8 cellular contexts compared by ENCODE assay signal in the genomic region with DNA sequence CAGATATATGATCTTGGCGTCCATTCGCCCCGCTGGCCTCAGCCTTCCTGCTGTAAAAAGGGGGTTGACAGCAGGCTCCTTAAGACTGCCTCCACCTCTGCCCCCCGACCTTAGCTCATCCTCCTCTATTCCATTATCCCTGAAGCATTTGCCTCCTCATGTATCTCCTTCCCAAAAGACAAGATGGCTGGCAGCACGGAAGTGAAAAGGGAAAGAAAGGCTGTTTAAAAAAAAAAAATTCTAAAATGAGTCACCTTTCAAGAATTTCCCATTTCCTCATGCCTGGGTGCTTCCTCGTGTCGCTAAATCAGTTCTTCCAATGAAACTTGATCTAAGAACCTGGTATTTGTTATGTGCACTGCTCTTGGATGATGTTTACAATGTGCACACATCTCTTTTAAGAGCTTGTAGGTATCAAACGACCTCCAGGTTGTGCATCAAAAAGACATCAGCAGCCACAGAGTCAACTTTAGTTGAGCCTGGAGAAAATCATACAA. TPM values are rescaled to one million over a fixed set of nuclear protein-coding genes. Genes with fewer than 3 reads are reported as not detected.
DNase-seq lines count a peak whose midpoint lies in the region; ATAC-seq, FAIRE-seq and TF ChIP-seq lines count a peak whose summit lies in the region.

No MANE protein-coding gene starts in this region.

- peaks cover 38% of the 10 kb centered on the region for H3K4me1 Mint-ChIP-seq in CD14-positive monocyte

- no peaks in the 10 kb centered on the region for H3K27me3 ChIP-seq in esophagus muscularis mucosa

- peaks cover 8 to 38% (median 28%) of the 10 kb centered on the region in 4 donors for H3K4me1 ChIP-seq in esophagus muscularis mucosa

- H3K9me3 Mint-ChIP-seq in CD14-positive monocyte, result peaks cover 0 to 13% (median 10%) of the 10 kb centered on the region in 7 donors

- peak; percentile 48 for FAIRE-seq in H54 (lab: Jason Lieb, UNC)

- peak overlapping the region; percentile 81 to 93 for H3K4me3 Mint-ChIP-seq in CD14-positive monocyte

- peak overlapping the region; percentile 92 to 97 (median 95) for H3K27ac ChIP-seq in esophagus muscularis mucosa (replicated peaks in 1 of 4)

- peaks cover 0 to 3% (median under 1%) of the 10 kb centered on the region in 4 donors for H3K9me3 ChIP-seq in esophagus muscularis mucosa

- DNase-seq in CD14-positive monocyte (ENCODE audit: low spot score), result peak; percentile 46
- DNase-seq in H54 (ENCODE audit: insufficient read length, low spot score), result peak; percentile 78
- no peak for DNase-seq in esophagus muscularis mucosa (ENCODE audit: extremely low spot score)
- DNase-seq in non-pigmented ciliary epithelial cell (ENCODE audit: low read depth), result peak; percentile 51
- no peak for DNase-seq in UCSD-AML1 (lab: John Stamatoyannopoulos, UW; ENCODE audit: unreplicated experiment)
- DNase-seq in effector CD8-positive, alpha-beta T cell (lab: John Stamatoyannopoulos, UW), result no peak

- intact Hi-C loops in CD14-positive monocyte (cut with micrococcal nuclease), result loop anchor here in 1 of 2 donors (5.0 kb wide), 1 partner anchor 39 kb away; a partner anchor contains a TSS
- intact Hi-C loops in esophagus muscularis mucosa (cut with DNase I), result loop anchor here (5.0 kb wide), 1 partner anchor 39 kb away; a partner anchor contains a TSS

- no peak for TF ChIP-seq EP300 in esophagus muscularis mucosa (IDR thresholded peaks at IDR 0.05)

- TF ChIP-seq CTCF in CD14-positive monocyte (IDR thresholded peaks at IDR 0.05) (no peak), esophagus muscularis mucosa (IDR thresholded peaks at IDR 0.05) (no peak)

- WGBS in esophagus muscularis mucosa, result 48% methylated on average over 8 of the region's 8 CpGs

- H3K36me3 ChIP-seq in esophagus muscularis mucosa, result no peaks in the 10 kb centered on the region

- peak overlapping the region; percentile 65 to 93 (median 90) for H3K27ac Mint-ChIP-seq in CD14-positive monocyte

- peak overlapping the region; percentile 79 to 99 (median 97) for H3K4me3 ChIP-seq in esophagus muscularis mucosa

- peaks cover 4 to 8% of the 10 kb centered on the region in 2 donors for H3K36me3 Mint-ChIP-seq in CD14-positive monocyte

- peaks cover 5 to 12% (median 8%) of the 10 kb centered on the region in 3 donors for H3K27me3 Mint-ChIP-seq in CD14-positive monocyte (ENCODE audit: low read depth in 3 of 3)

- ATAC-seq in SK-N-SH treated with all-trans-retinoic acid at 6 μM for 48 hours (peak; percentile 78), GM18870 (IDR thresholded peaks at IDR 0.05; ENCODE audit: unreplicated experiment) (no peak)

- TF ChIP-seq POLR2A in H54 (IDR thresholded peaks at IDR 0.05; ENCODE audit: low read depth, low read length) (no peak; the same call in 1 of the 2 replicates), esophagus muscularis mucosa (IDR thresholded peaks at IDR 0.05; ENCODE audit: low read depth) (no peak)

TF ChIP-seq in SK-N-SH treated with all-trans-retinoic acid at 6 μM for 48 hours, 23 proteins besides CTCF, POLR2A, EP300 and RAD21 (continues in another document):
- TF ChIP-seq TOX (CRISPR knock-in tag; IDR thresholded peaks at IDR 0.05; ENCODE audit: borderline replicate concordance), result no peak
- no peak for TF ChIP-seq ZNF70 (CRISPR knock-in tag; IDR thresholded peaks at IDR 0.05)
- TF ChIP-seq, protein P1, sequence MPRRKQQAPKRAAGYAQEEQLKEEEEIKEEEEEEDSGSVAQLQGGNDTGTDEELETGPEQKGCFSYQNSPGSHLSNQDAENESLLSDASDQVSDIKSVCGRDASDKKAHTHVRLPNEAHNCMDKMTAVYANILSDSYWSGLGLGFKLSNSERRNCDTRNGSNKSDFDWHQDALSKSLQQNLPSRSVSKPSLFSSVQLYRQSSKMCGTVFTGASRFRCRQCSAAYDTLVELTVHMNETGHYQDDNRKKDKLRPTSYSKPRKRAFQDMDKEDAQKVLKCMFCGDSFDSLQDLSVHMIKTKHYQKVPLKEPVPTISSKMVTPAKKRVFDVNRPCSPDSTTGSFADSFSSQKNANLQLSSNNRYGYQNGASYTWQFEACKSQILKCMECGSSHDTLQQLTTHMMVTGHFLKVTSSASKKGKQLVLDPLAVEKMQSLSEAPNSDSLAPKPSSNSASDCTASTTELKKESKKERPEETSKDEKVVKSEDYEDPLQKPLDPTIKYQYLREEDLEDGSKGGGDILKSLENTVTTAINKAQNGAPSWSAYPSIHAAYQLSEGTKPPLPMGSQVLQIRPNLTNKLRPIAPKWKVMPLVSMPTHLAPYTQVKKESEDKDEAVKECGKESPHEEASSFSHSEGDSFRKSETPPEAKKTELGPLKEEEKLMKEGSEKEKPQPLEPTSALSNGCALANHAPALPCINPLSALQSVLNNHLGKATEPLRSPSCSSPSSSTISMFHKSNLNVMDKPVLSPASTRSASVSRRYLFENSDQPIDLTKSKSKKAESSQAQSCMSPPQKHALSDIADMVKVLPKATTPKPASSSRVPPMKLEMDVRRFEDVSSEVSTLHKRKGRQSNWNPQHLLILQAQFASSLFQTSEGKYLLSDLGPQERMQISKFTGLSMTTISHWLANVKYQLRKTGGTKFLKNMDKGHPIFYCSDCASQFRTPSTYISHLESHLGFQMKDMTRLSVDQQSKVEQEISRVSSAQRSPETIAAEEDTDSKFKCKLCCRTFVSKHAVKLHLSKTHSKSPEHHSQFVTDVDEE (CRISPR knock-in tag; IDR thresholded peaks at IDR 0.05), result no peak; the same call in 1 of the 2 replicates
- peak; percentile 36; the same call in 1 of the 2 replicates for TF ChIP-seq ZNF8 (CRISPR knock-in tag; IDR thresholded peaks at IDR 0.05)
- TF ChIP-seq, protein P2, sequence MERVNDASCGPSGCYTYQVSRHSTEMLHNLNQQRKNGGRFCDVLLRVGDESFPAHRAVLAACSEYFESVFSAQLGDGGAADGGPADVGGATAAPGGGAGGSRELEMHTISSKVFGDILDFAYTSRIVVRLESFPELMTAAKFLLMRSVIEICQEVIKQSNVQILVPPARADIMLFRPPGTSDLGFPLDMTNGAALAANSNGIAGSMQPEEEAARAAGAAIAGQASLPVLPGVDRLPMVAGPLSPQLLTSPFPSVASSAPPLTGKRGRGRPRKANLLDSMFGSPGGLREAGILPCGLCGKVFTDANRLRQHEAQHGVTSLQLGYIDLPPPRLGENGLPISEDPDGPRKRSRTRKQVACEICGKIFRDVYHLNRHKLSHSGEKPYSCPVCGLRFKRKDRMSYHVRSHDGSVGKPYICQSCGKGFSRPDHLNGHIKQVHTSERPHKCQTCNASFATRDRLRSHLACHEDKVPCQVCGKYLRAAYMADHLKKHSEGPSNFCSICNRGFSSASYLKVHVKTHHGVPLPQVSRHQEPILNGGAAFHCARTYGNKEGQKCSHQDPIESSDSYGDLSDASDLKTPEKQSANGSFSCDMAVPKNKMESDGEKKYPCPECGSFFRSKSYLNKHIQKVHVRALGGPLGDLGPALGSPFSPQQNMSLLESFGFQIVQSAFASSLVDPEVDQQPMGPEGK (CRISPR knock-in tag; IDR thresholded peaks at IDR 0.05; ENCODE audit: borderline replicate concordance), result 0 out of 2 replicates have a peak, but pooled peaks have one; percentile 21
- TF ChIP-seq ESRRG (CRISPR knock-in tag; IDR thresholded peaks at IDR 0.05), result no peak
- TF ChIP-seq ARNTL (CRISPR knock-in tag; IDR thresholded peaks at IDR 0.05; ENCODE audit: borderline replicate concordance, low read depth), result no peak
- TF ChIP-seq, protein P3, sequence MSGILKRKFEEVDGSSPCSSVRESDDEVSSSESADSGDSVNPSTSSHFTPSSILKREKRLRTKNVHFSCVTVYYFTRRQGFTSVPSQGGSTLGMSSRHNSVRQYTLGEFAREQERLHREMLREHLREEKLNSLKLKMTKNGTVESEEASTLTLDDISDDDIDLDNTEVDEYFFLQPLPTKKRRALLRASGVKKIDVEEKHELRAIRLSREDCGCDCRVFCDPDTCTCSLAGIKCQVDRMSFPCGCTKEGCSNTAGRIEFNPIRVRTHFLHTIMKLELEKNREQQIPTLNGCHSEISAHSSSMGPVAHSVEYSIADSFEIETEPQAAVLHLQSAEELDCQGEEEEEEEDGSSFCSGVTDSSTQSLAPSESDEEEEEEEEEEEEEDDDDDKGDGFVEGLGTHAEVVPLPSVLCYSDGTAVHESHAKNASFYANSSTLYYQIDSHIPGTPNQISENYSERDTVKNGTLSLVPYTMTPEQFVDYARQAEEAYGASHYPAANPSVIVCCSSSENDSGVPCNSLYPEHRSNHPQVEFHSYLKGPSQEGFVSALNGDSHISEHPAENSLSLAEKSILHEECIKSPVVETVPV (CRISPR knock-in tag; IDR thresholded peaks at IDR 0.05), result no peak
- TF ChIP-seq OSR1 (CRISPR knock-in tag; IDR thresholded peaks at IDR 0.05), result peak; percentile 85; the same call in 1 of the 2 replicates
- TF ChIP-seq ZNF565 (CRISPR knock-in tag; conservative IDR thresholded peaks at IDR 0.05; ENCODE audit: low read depth), result no peak
- TF ChIP-seq SNAI2 (CRISPR knock-in tag; IDR thresholded peaks at IDR 0.05), result no peak
- TF ChIP-seq ZFP30 (CRISPR knock-in tag; IDR thresholded peaks at IDR 0.05), result no peak
- TF ChIP-seq ZFP3 (CRISPR knock-in tag; IDR thresholded peaks at IDR 0.05), result 0 out of 2 replicates have a peak, but pooled peaks have one; percentile 24
- TF ChIP-seq, protein P4, sequence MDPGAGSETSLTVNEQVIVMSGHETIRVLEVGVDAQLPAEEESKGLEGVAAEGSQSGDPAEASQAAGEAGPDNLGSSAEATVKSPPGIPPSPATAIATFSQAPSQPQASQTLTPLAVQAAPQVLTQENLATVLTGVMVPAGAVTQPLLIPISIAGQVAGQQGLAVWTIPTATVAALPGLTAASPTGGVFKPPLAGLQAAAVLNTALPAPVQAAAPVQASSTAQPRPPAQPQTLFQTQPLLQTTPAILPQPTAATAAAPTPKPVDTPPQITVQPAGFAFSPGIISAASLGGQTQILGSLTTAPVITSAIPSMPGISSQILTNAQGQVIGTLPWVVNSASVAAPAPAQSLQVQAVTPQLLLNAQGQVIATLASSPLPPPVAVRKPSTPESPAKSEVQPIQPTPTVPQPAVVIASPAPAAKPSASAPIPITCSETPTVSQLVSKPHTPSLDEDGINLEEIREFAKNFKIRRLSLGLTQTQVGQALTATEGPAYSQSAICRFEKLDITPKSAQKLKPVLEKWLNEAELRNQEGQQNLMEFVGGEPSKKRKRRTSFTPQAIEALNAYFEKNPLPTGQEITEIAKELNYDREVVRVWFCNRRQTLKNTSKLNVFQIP (CRISPR knock-in tag; IDR thresholded peaks at IDR 0.05; ENCODE audit: borderline replicate concordance, low read depth), result no peak
- no peak for TF ChIP-seq BACH2 (CRISPR knock-in tag; IDR thresholded peaks at IDR 0.05; ENCODE audit: borderline replicate concordance)

RNA-seq across cellular contexts. Expression of a gene that starts 1.7 kb away (rescaled TPM):
- 10 to 100 TPM in 1 of 2 donors, 1 to 10 TPM in 1; 8.4 to 12.1 TPM for polyA plus RNA-seq in CD14-positive monocyte
- total RNA-seq in esophagus muscularis mucosa, result 100 to 1,000 TPM in 1 of 4 donors, 10 to 100 TPM in 3; 63.6 to 105 (median 83.8) TPM

RNA-seq across cellular contexts. Expression of a gene that starts 38.6 kb away (rescaled TPM):
- 1 to 10 TPM in 1 of 2 donors, under 1 TPM in 1; 0.43 to 1.1 TPM for polyA plus RNA-seq in CD14-positive monocyte
- total RNA-seq in esophagus muscularis mucosa, result 1 to 10 TPM; 6.3 to 8.3 (median 7.0) TPM

RNA-seq across cellular contexts. Expression of a gene that starts 40.3 kb away (rescaled TPM):
- polyA plus RNA-seq in CD14-positive monocyte, result 1 to 10 TPM; 2.4 to 2.7 TPM
- total RNA-seq in esophagus muscularis mucosa, result 10 to 100 TPM in 2 of 4 donors, 1 to 10 TPM in 2; 6.6 to 11.9 (median 10.2) TPM

Comparison
In these comparisons a context has a peak if more than half of its experiments do, and no peak if none do; other contexts are left out.
1. DNase-seq: peak in CD14-positive monocyte (single experiment), H54 (single experiment) and non-pigmented ciliary epithelial cell (single experiment); none in esophagus muscularis mucosa (single experiment), UCSD-AML1 (single experiment) and effector CD8-positive, alpha-beta T cell (single experiment).